Comparison of ENCODE assay signal across 8 cellular contexts in the genomic region with DNA sequence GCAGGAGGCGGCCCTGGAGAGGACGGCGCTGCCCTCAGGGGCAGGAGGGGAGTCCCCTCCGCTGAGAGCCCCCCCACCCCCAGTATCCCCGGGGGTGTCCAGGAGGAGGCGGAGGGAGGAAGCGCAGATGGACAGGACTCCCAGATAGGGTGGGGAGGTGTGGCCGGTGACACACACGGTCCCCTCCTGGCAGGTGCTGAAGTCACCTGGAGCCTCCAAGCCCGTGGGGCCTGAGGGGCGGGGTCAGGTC. TPM values are rescaled to one million over a fixed set of nuclear protein-coding genes. Genes with fewer than 3 reads are reported as not detected.
DNase-seq lines count a peak whose midpoint lies in the region; ATAC-seq and TF ChIP-seq lines count a peak whose summit lies in the region.

No MANE protein-coding gene starts in this region.

- no peaks in the 10 kb centered on the region for H3K9me3 Mint-ChIP-seq in activated CD4-positive, alpha-beta T cell treated with anti-CD3 and anti-CD28 coated beads, Interleukin-2, amount 10 ng/mL, durations not matched to agents 24 days and 14 days
- no peaks in the 10 kb centered on the region for H3K9me3 Mint-ChIP-seq in activated naive CD8-positive, alpha-beta T cell treated with anti-CD3 and anti-CD28 coated beads, Interleukin-2, amount 10 ng/mL, durations not matched to agents 7 days and 5 days
- H3K9me3 Mint-ChIP-seq in immature natural killer cell, result no peaks in the 10 kb centered on the region

- peaks cover 14% of the 10 kb centered on the region for H3K4me1 Mint-ChIP-seq in activated CD4-positive, alpha-beta T cell treated with anti-CD3 and anti-CD28 coated beads, Interleukin-2, amount 10 ng/mL, durations not matched to agents 24 days and 14 days
- peaks cover 12% of the 10 kb centered on the region for H3K4me1 Mint-ChIP-seq in activated naive CD8-positive, alpha-beta T cell treated with anti-CD3 and anti-CD28 coated beads, Interleukin-2, amount 10 ng/mL, durations not matched to agents 7 days and 5 days
- peaks cover 9 to 12% of the 10 kb centered on the region in 2 donors for H3K4me1 Mint-ChIP-seq in immature natural killer cell

- POLR2A ChIA-PET in activated naive CD8-positive, alpha-beta T cell treated with anti-CD3 and anti-CD28 coated beads, Interleukin-2, amount 10 ng/mL, durations not matched to agents 7 days and 5 days (lab: Charles Lee), result no interaction called here

- peak; percentile 5 for ATAC-seq in activated naive CD8-positive, alpha-beta T cell treated with anti-CD3 and anti-CD28 coated beads, Interleukin-2, amount 10 ng/mL, durations not matched to agents 7 days and 5 days (ENCODE audit: low read depth)
- ATAC-seq in thoracic aorta (ENCODE audit: insufficient number of reproducible peaks, low FRiP score, low read depth), result no peak
- ATAC-seq in GM19467 (IDR thresholded peaks at IDR 0.05; ENCODE audit: unreplicated experiment), result no peak

- H3K27me3 ChIP-seq in thoracic aorta (replicated peaks; ENCODE audit: insufficient read depth), result no peaks in the 10 kb centered on the region

- H3K36me3 ChIP-seq in thoracic aorta, result no peaks in the 10 kb centered on the region

- H3K27ac ChIP-seq in thoracic aorta, result no peak overlapping the region

- intact Hi-C loops in activated CD4-positive, alpha-beta T cell treated with anti-CD3 and anti-CD28 coated beads, Interleukin-2, amount 10 ng/mL, durations not matched to agents 24 days and 14 days (cut with micrococcal nuclease), result no loop called here

- H3K4me3 Mint-ChIP-seq in activated CD4-positive, alpha-beta T cell treated with anti-CD3 and anti-CD28 coated beads, Interleukin-2, amount 10 ng/mL, durations not matched to agents 24 days and 14 days, result peak overlapping the region; percentile 83
- peak overlapping the region; percentile 76 for H3K4me3 Mint-ChIP-seq in activated naive CD8-positive, alpha-beta T cell treated with anti-CD3 and anti-CD28 coated beads, Interleukin-2, amount 10 ng/mL, durations not matched to agents 7 days and 5 days
- H3K4me3 Mint-ChIP-seq in immature natural killer cell, result peak overlapping the region in 4 of 5 donors; percentile 71 to 84 (median 78)

- H3K36me3 Mint-ChIP-seq in activated CD4-positive, alpha-beta T cell treated with anti-CD3 and anti-CD28 coated beads, Interleukin-2, amount 10 ng/mL, durations not matched to agents 24 days and 14 days (ENCODE audit: low read depth), result peaks cover 2% of the 10 kb centered on the region
- H3K36me3 Mint-ChIP-seq in activated naive CD8-positive, alpha-beta T cell treated with anti-CD3 and anti-CD28 coated beads, Interleukin-2, amount 10 ng/mL, durations not matched to agents 7 days and 5 days, result no peaks in the 10 kb centered on the region
- no peaks in the 10 kb centered on the region for H3K36me3 Mint-ChIP-seq in immature natural killer cell

- peaks cover 11 to 29% of the 10 kb centered on the region in 2 donors for H3K4me1 ChIP-seq in thoracic aorta (ENCODE audit: control insufficient read depth in 1 of 2, low read depth in 2 of 2)

- no peak for DNase-seq in activated CD4-positive, alpha-beta T cell treated with anti-CD3 and anti-CD28 coated beads, Interleukin-2, amount 10 ng/mL, durations not matched to agents 24 days and 14 days
- DNase-seq in activated CD4-positive, alpha-beta T cell treated with anti-CD3 and anti-CD28 coated beads for 48 hours, result no peak
- DNase-seq in activated naive CD8-positive, alpha-beta T cell treated with anti-CD3 and anti-CD28 coated beads, Interleukin-2, amount 10 ng/mL, durations not matched to agents 7 days and 5 days, result no peak
- DNase-seq in immature natural killer cell (no peak), thoracic aorta (ENCODE audit: low spot score) (no peak), DMS 273 (lab: John Stamatoyannopoulos, UW; ENCODE audit: unreplicated experiment) (no peak), SKM-1 treated with dmso at 0.1 percent for 144 hours (lab: John Stamatoyannopoulos, UW; ENCODE audit: unreplicated experiment) (no peak)

- peak overlapping the region; percentile 76 for H3K4me3 ChIP-seq in thoracic aorta

- H3K27me3 Mint-ChIP-seq in activated CD4-positive, alpha-beta T cell treated with anti-CD3 and anti-CD28 coated beads, Interleukin-2, amount 10 ng/mL, durations not matched to agents 24 days and 14 days, result peaks cover 8% of the 10 kb centered on the region
- H3K27me3 Mint-ChIP-seq in activated naive CD8-positive, alpha-beta T cell treated with anti-CD3 and anti-CD28 coated beads, Interleukin-2, amount 10 ng/mL, durations not matched to agents 7 days and 5 days, result peaks cover 9% of the 10 kb centered on the region
- H3K27me3 Mint-ChIP-seq in immature natural killer cell (ENCODE audit: low read depth in 3 of 3), result peaks cover 4 to 9% (median 5%) of the 10 kb centered on the region in 3 donors

- no peaks in the 10 kb centered on the region for H3K9me3 ChIP-seq in thoracic aorta

- TF ChIP-seq CTCF in thoracic aorta (IDR thresholded peaks at IDR 0.05), result no peak

- peak overlapping the region; percentile 74 for H3K27ac Mint-ChIP-seq in activated CD4-positive, alpha-beta T cell treated with anti-CD3 and anti-CD28 coated beads, Interleukin-2, amount 10 ng/mL, durations not matched to agents 24 days and 14 days
- no peak overlapping the region for H3K27ac Mint-ChIP-seq in activated naive CD8-positive, alpha-beta T cell treated with anti-CD3 and anti-CD28 coated beads, Interleukin-2, amount 10 ng/mL, durations not matched to agents 7 days and 5 days
- H3K27ac Mint-ChIP-seq in immature natural killer cell, result no peak overlapping the region

RNA-seq across cellular contexts. Expression of a gene that starts 1.4 kb away (rescaled TPM):
- 9.7 and 10.7 TPM in 2 replicates for total RNA-seq in activated CD4-positive, alpha-beta T cell treated with anti-CD3 and anti-CD28 coated beads, Interleukin-2, amount 10 ng/mL, durations not matched to agents 24 days and 14 days
- total RNA-seq in activated naive CD8-positive, alpha-beta T cell treated with anti-CD3 and anti-CD28 coated beads, Interleukin-2, amount 10 ng/mL, durations not matched to agents 7 days and 5 days, result 10 to 100 TPM; 42.1 to 45.6 TPM
- polyA plus RNA-seq in immature natural killer cell, result 1 to 10 TPM in 2 of 3 donors, under 1 TPM in 1; 0.36 to 1.6 (median 1.1) TPM
- 10 to 100 TPM; 14.4 to 17.8 TPM for total RNA-seq in thoracic aorta

RNA-seq across cellular contexts. Expression of a gene that starts 6.2 kb away (rescaled TPM):
- total RNA-seq in activated CD4-positive, alpha-beta T cell treated with anti-CD3 and anti-CD28 coated beads, Interleukin-2, amount 10 ng/mL, durations not matched to agents 24 days and 14 days, result 60.7 and 64.7 TPM in 2 replicates
- total RNA-seq in activated naive CD8-positive, alpha-beta T cell treated with anti-CD3 and anti-CD28 coated beads, Interleukin-2, amount 10 ng/mL, durations not matched to agents 7 days and 5 days, result 10 to 100 TPM; 41.3 to 41.5 TPM
- polyA plus RNA-seq in immature natural killer cell, result 1 to 10 TPM in 2 of 3 donors, not detected in 1; 1.5 to 7.3 TPM
- total RNA-seq in thoracic aorta, result 100 to 1,000 TPM in 1 of 2 donors, 10 to 100 TPM in 1; 37.8 to 114 TPM

RNA-seq across cellular contexts. Expression of a gene that starts 25.0 kb away (rescaled TPM):
- 13.9 and 14.1 TPM in 2 replicates for total RNA-seq in activated CD4-positive, alpha-beta T cell treated with anti-CD3 and anti-CD28 coated beads, Interleukin-2, amount 10 ng/mL, durations not matched to agents 24 days and 14 days
- 10 to 100 TPM; 20.5 to 21.6 TPM for total RNA-seq in activated naive CD8-positive, alpha-beta T cell treated with anti-CD3 and anti-CD28 coated beads, Interleukin-2, amount 10 ng/mL, durations not matched to agents 7 days and 5 days
- 10 to 100 TPM in 1 of 3 donors, 1 to 10 TPM in 1, not detected in 1; 2.7 to 11.4 TPM for polyA plus RNA-seq in immature natural killer cell
- 10 to 100 TPM; 10.0 to 14.7 TPM for total RNA-seq in thoracic aorta

RNA-seq across cellular contexts. Expression of a gene that starts 44.6 kb away (rescaled TPM):
- total RNA-seq in activated CD4-positive, alpha-beta T cell treated with anti-CD3 and anti-CD28 coated beads, Interleukin-2, amount 10 ng/mL, durations not matched to agents 24 days and 14 days, result not detected in 2 replicates
- total RNA-seq in activated naive CD8-positive, alpha-beta T cell treated with anti-CD3 and anti-CD28 coated beads, Interleukin-2, amount 10 ng/mL, durations not matched to agents 7 days and 5 days, result not detected
- polyA plus RNA-seq in immature natural killer cell, result not detected
- 10 to 100 TPM; 32.9 to 98.9 TPM for total RNA-seq in thoracic aorta

RNA-seq across cellular contexts. Expression of a gene that starts 55.9 kb away (rescaled TPM):
- total RNA-seq in activated CD4-positive, alpha-beta T cell treated with anti-CD3 and anti-CD28 coated beads, Interleukin-2, amount 10 ng/mL, durations not matched to agents 24 days and 14 days, result 63.4 and 70.4 TPM in 2 replicates
- total RNA-seq in activated naive CD8-positive, alpha-beta T cell treated with anti-CD3 and anti-CD28 coated beads, Interleukin-2, amount 10 ng/mL, durations not matched to agents 7 days and 5 days, result 10 to 100 TPM; 68.8 to 73.1 TPM
- polyA plus RNA-seq in immature natural killer cell, result 10 to 100 TPM; 43.0 to 72.7 (median 54.3) TPM
- 10 to 100 TPM; 56.4 to 57.8 TPM for total RNA-seq in thoracic aorta
